Comparison of ENCODE assay signal across 1 cellular context in genomic region chr14:61703342-61704129, GRCh38.
A peak's percentile ranks its signal among the peaks of the same experiment; 100 is the strongest.
TF ChIP-seq lines count a peak whose summit lies in the region.

No MANE protein-coding gene starts in this region.

TF ChIP-seq in GM12878, 131 proteins besides CTCF, POLR2A, EP300 and RAD21:
- TF ChIP-seq POLR2AphosphoS2 (IDR thresholded peaks at IDR 0.05; ENCODE audit: low read depth, low read length) (0 out of 2 replicates have a peak, but pooled peaks have one; percentile 39), FOXM1 (IDR thresholded peaks at IDR 0.05; ENCODE audit: low read depth, low read length) (peak; percentile 30; the same call in 1 of the 2 replicates), JUNB (IDR thresholded peaks at IDR 0.05) (peak; percentile 71), NFIC (IDR thresholded peaks at IDR 0.05; ENCODE audit: low read depth, low read length) (peak; percentile 50; the same call in 1 of the 2 replicates), IRF5 (IDR thresholded peaks at IDR 0.05; ENCODE audit: borderline replicate concordance) (no peak), RUNX3 (IDR thresholded peaks at IDR 0.05; ENCODE audit: low read length) (peak; percentile 32; the same call in 1 of the 2 replicates), MTA2 (IDR thresholded peaks at IDR 0.05; ENCODE audit: low read depth) (no peak)
